8 cellular contexts compared by ENCODE assay signal in the genomic region with DNA sequence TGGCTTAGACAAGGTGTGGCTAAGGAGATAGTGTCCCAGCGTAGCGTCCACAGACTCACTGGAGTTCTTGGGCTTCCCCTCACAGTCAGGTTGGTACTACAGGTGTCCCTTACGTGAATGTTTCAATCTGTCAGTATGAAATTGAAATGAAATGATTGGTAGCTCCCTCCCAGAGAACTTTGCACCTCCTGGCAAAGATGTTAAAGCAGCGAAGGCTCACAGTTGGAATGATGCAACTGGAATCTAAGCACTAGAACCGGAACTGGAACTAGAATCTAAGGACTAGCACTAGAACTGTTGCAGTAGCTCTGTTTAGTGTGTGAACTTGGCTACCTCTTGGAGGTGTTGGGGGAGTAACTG. TPM values are rescaled to one million over a fixed set of nuclear protein-coding genes. Genes with fewer than 3 reads are reported as not detected.
DNase-seq lines count a peak whose midpoint lies in the region; ATAC-seq and TF ChIP-seq lines count a peak whose summit lies in the region.

No MANE protein-coding gene starts in this region.

- no peaks in the 10 kb centered on the region for H3K9me3 ChIP-seq in ES-I3 (ENCODE audit: control insufficient read depth, insufficient read depth, low read length)

- H3K36me3 ChIP-seq in ES-I3 (ENCODE audit: insufficient read depth, low read length): no peaks in the 10 kb centered on the region

- H3K36me3 Mint-ChIP-seq in neural crest cell (ENCODE audit: low read depth): no peaks in the 10 kb centered on the region

- CTCF ChIA-PET in GM10248 (lab: Yijun Ruan, JAX): interaction anchor here (1.1 to 3.7 kb wide), 5 partner anchors 9 to 224 kb away, joined by 3 to 26 read pairs (median 6); a partner anchor contains a TSS

- H3K4me1 ChIP-seq in ES-I3 (ENCODE audit: insufficient read depth, low read length): no peaks in the 10 kb centered on the region; the same call in 1 of the 2 replicates

- peaks cover 35% of the 10 kb centered on the region for H3K4me1 Mint-ChIP-seq in neural crest cell

- no peak overlapping the region for H3K27ac Mint-ChIP-seq in neural crest cell (ENCODE audit: unreplicated experiment)

- no peak for TF ChIP-seq CTCF in neural crest cell (conservative IDR thresholded peaks at IDR 0.05)
- no peak for TF ChIP-seq CTCF in GM10248 (IDR thresholded peaks at IDR 0.05; ENCODE audit: control extremely low read depth, extremely low read depth, low read depth, missing control alignments)

- POLR2A ChIA-PET in GM10248 (lab: Yijun Ruan, JAX): interaction anchor here (0.6 to 1.8 kb wide), 3 partner anchors 31 to 188 kb away, joined by 4 to 5 read pairs (median 4); a partner anchor contains a TSS

- peak; percentile 4 to 12 for DNase-seq in NCI-H526 (lab: John Stamatoyannopoulos, UW)
- peak; percentile 4 for DNase-seq in dermis blood vessel endothelial cell
- no peak for DNase-seq in neural crest cell (ENCODE audit: low read depth, low spot score)
- DNase-seq in NCI-H2227 (lab: John Stamatoyannopoulos, UW; ENCODE audit: unreplicated experiment): no peak
- no peak for DNase-seq in GM10248 (ENCODE audit: extremely low spot score)

- ATAC-seq in HG03039 (IDR thresholded peaks at IDR 0.05; ENCODE audit: unreplicated experiment) (no peak), GM19467 (IDR thresholded peaks at IDR 0.05; ENCODE audit: unreplicated experiment) (no peak)

- no peaks in the 10 kb centered on the region for H3K9me3 Mint-ChIP-seq in neural crest cell

- H3K4me3 Mint-ChIP-seq in neural crest cell: peak overlapping the region; percentile 99

- peak overlapping the region; percentile 93 for H3K9ac ChIP-seq in ES-I3 (ENCODE audit: low read depth, low read length)

- no peaks in the 10 kb centered on the region for H3K27me3 Mint-ChIP-seq in neural crest cell (ENCODE audit: low read depth)

RNA-seq across cellular contexts. Expression of a gene that starts 1.1 kb away (rescaled TPM):
- total RNA-seq in dermis blood vessel endothelial cell (13.4 and 16.5 TPM in 2 replicates), neural crest cell (30.0 and 30.8 TPM in 2 replicates)

RNA-seq across cellular contexts. Expression of a gene that starts 1.4 kb away (rescaled TPM):
- total RNA-seq in dermis blood vessel endothelial cell (18.7 and 25.3 TPM in 2 replicates), neural crest cell (19.9 and 20.2 TPM in 2 replicates)

RNA-seq across cellular contexts. Expression of a gene that starts 52.9 kb away (rescaled TPM):
- 52.1 and 67.9 TPM in 2 replicates for total RNA-seq in dermis blood vessel endothelial cell
- total RNA-seq in neural crest cell: 35.3 and 37.1 TPM in 2 replicates

RNA-seq across cellular contexts. Expression of a gene that starts 53.0 kb away (rescaled TPM):
- total RNA-seq in dermis blood vessel endothelial cell (25.0 and 33.6 TPM in 2 replicates), neural crest cell (46.3 and 46.4 TPM in 2 replicates)

Comparison
In these comparisons a context has a peak if more than half of its experiments do, and no peak if none do; other contexts are left out.
1. DNase-seq: peak in NCI-H526 (2 of 2) and dermis blood vessel endothelial cell (single experiment); none in neural crest cell (single experiment), NCI-H2227 (single experiment) and GM10248 (single experiment).